ENCODE assay signal across 19 cellular contexts in the genomic region with DNA sequence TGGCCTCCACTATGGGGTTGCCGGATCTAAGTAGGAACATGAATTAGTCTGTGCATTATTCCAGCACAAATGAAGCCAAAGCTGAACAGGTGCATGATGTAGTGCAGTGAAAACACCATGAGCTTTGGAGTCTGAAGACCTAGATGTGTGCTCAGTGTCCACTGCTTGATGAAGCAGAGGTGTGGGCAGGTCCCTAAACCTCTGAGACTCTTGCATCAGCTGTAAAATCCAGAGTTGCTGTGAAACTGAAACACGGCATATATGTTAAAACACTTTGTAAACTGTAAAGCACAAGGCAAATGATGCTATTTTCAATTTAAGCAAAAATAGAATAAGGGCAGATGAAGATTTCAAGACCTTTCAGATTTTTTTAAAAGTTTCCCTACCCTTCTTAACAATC.
A peak's percentile ranks its signal among the peaks of the same experiment; 100 is the strongest.
DNase-seq lines count a peak whose midpoint lies in the region; ATAC-seq, FAIRE-seq and TF ChIP-seq lines count a peak whose summit lies in the region.
"Had no signal": no experiment of that assay in that cellular context is flagged by ENCODE, and none has a peak within 500 bp of the region (broad histone marks: within the 10 kb centered on the region; RNA-seq: fewer than 3 reads in every experiment).

No MANE protein-coding gene starts in this region.

- POLR2A ChIA-PET in activated B cell treated with CpG ODN at 0.5 μM for 24 hours (lab: Charles Lee) = no interaction called here
- POLR2A ChIA-PET in HepG2 (lab: Yijun Ruan, JAX) = no interaction called here

- no peaks in the 10 kb centered on the region for H3K36me3 Mint-ChIP-seq in activated B cell treated with CpG ODN at 0.5 μM for 24 hours (ENCODE audit: low read depth)
- H3K36me3 Mint-ChIP-seq: activated naive CD8-positive, alpha-beta T cell treated with anti-CD3 and anti-CD28 coated beads, Interleukin-2, amount 10 ng/mL, durations not matched to agents 7 days and 5 days had no signal

- no peaks in the 10 kb centered on the region for H3K79me2 ChIP-seq in HepG2 (ENCODE audit: insufficient read depth, low read length)

- H2AFZ ChIP-seq in HepG2 (ENCODE audit: low read length) = no peak overlapping the region

- H3K4me3 ChIP-seq in HepG2 (replicated peaks in 1 of 3; ENCODE audit: insufficient read depth in 1 of 3, low read depth in 2 of 3, low read length in 3 of 3) = no peak overlapping the region
- H3K4me3 ChIP-seq: cardiac muscle cell, thyroid gland had no signal

- BruUV-seq in HepG2 (replicated peaks; lab: Mats Ljungman, UMichigan) = no TSS peak

- TF ChIP-seq CTCF in activated B cell treated with CpG ODN at 0.5 μM for 24 hours (IDR thresholded peaks at IDR 0.05) = no peak
- no peak for TF ChIP-seq CTCF in HepG2 (CRISPR knock-in tag; IDR thresholded peaks at IDR 0.05)

- peak overlapping the region; percentile 69 for H3K27ac Mint-ChIP-seq in activated B cell treated with CpG ODN at 0.5 μM for 24 hours
- H3K27ac Mint-ChIP-seq: activated naive CD8-positive, alpha-beta T cell treated with anti-CD3 and anti-CD28 coated beads, Interleukin-2, amount 10 ng/mL, durations not matched to agents 7 days and 5 days had no signal

- H3K36me3 ChIP-seq in HepG2 (replicated peaks in 1 of 2; ENCODE audit: control insufficient read depth in 1 of 2, insufficient read depth in 2 of 2, low read length in 2 of 2) = no peaks in the 10 kb centered on the region
- H3K36me3 ChIP-seq: BE2C, cardiac muscle cell, thyroid gland had no signal

- no peaks in the 10 kb centered on the region for H3K27me3 ChIP-seq in HepG2 (ENCODE audit: control insufficient read depth in 1 of 2, insufficient read depth in 2 of 2, low read length in 2 of 2)
- H3K27me3 ChIP-seq: BE2C, cardiac muscle cell, thyroid gland had no signal

- TF ChIP-seq POLR2A in HepG2 (IDR thresholded peaks at IDR 0.05; ENCODE audit: insufficient read depth in 1 of 2, low read depth in 2 of 2, low read length in 2 of 2) = no peak

- H3K4me2 ChIP-seq in HepG2 (ENCODE audit: low read depth, low read length) = no peak overlapping the region

- in situ Hi-C loops in HepG2 (cut with HindIII; ENCODE audit: extremely low pct_ligation_motif_present, low pct_unique_long_range_greater_than_20kb) = no loop called here

- H3K9me3 ChIP-seq in HepG2 (ENCODE audit: low read length) = no peaks in the 10 kb centered on the region
- H3K9me3 ChIP-seq: BE2C, thyroid gland had no signal

- TF ChIP-seq RAD21 in HepG2 (CRISPR knock-in tag; IDR thresholded peaks at IDR 0.05) = no peak

- H3K9ac ChIP-seq in HepG2 (ENCODE audit: insufficient read depth, low read depth, low read length) = no peak overlapping the region

- H3K27ac ChIP-seq in HepG2 (ENCODE audit: extremely low read length, insufficient read depth, low read length) = no peak overlapping the region
- H3K27ac ChIP-seq: cardiac muscle cell, thyroid gland had no signal

- H3K9me3 Mint-ChIP-seq in activated B cell treated with CpG ODN at 0.5 μM for 24 hours = no peaks in the 10 kb centered on the region
- H3K9me3 Mint-ChIP-seq: activated naive CD8-positive, alpha-beta T cell treated with anti-CD3 and anti-CD28 coated beads, Interleukin-2, amount 10 ng/mL, durations not matched to agents 7 days and 5 days had no signal

- 13% methylated on average over 1 of the region's 2 CpGs for WGBS in HepG2 (ENCODE audit: low lambda C conversion rate)

- CTCF ChIA-PET in activated B cell treated with CpG ODN at 0.5 μM for 24 hours (lab: Charles Lee) = interaction anchor here (0.7 kb wide), 1 partner anchor 12 kb away, joined by 3 read pairs; no protein-coding TSS in a partner anchor
- CTCF ChIA-PET in HepG2 (lab: Yijun Ruan, JAX; ENCODE audit: low intra/inter-chr PET ratio, low total read pairs) = no interaction called here

- TF ChIP-seq EP300 in HepG2 (IDR thresholded peaks at IDR 0.05; ENCODE audit: low read depth in 2 of 2, low read length in 2 of 2) (no peak), HepG2 (CRISPR knock-in tag; IDR thresholded peaks at IDR 0.05; ENCODE audit: borderline replicate concordance) (no peak)

- ATAC-seq in GM19023 (IDR thresholded peaks at IDR 0.05; ENCODE audit: unreplicated experiment) (peak; percentile 62), GM21529 (IDR thresholded peaks at IDR 0.05; ENCODE audit: unreplicated experiment) (peak; percentile 88), HG03025 (IDR thresholded peaks at IDR 0.05; ENCODE audit: low FRiP score, unreplicated experiment) (peak; percentile 56), activated B cell treated with CpG ODN at 0.5 μM for 24 hours (ENCODE audit: low read depth) (no peak), HepG2 (no peak)
- ATAC-seq: HCT116 had no signal

- no peaks in the 10 kb centered on the region for H4K20me1 ChIP-seq in HepG2 (ENCODE audit: insufficient read depth, low read length)

- H3K27me3 Mint-ChIP-seq in activated B cell treated with CpG ODN at 0.5 μM for 24 hours = no peaks in the 10 kb centered on the region

- no peaks in the 10 kb centered on the region for H3K4me1 ChIP-seq in HepG2 (ENCODE audit: insufficient read depth, low read length)
- H3K4me1 ChIP-seq: thyroid gland had no signal

- FAIRE-seq in HepG2 (lab: Jason Lieb, UNC) = no peak

- H3K4me1 Mint-ChIP-seq in activated B cell treated with CpG ODN at 0.5 μM for 24 hours = peaks cover 47% of the 10 kb centered on the region
- H3K4me1 Mint-ChIP-seq: activated naive CD8-positive, alpha-beta T cell treated with anti-CD3 and anti-CD28 coated beads, Interleukin-2, amount 10 ng/mL, durations not matched to agents 7 days and 5 days had no signal

- DNase-seq in activated B cell treated with CpG ODN at 0.5 μM for 24 hours = no peak
- DNase-seq in DMS53 treated with DMSO at 0.1 percent for 48 hours (lab: John Stamatoyannopoulos, UW; ENCODE audit: unreplicated experiment) = no peak
- DNase-seq in HepG2 (ENCODE audit: low spot score) = no peak
- no peak for DNase-seq in cortex of kidney (lab: John Stamatoyannopoulos, UW)
- DNase-seq: activated CD4-positive, alpha-beta T cell treated with anti-CD3 and anti-CD28 coated beads, Interleukin-2, amount 50 U/mL, for 48 hours; activated naive CD8-positive, alpha-beta T cell treated with anti-CD3 and anti-CD28 coated beads, Interleukin-2, amount 10 ng/mL, durations not matched to agents 7 days and 5 days; activated T-cell treated with anti-CD3 and anti-CD28 coated beads, Interleukin-2, amount 50 U/mL, for 48 hours; BE2C; DMS79 treated with DMSO at 0.1 percent for 48 hours; effector CD8-positive, alpha-beta T cell; hypothalamus; NCI-H2171 treated with DMSO at 0.1 percent for 48 hours; RPMI8226; thyroid gland had no signal

- intact Hi-C loops in activated B cell treated with CpG ODN at 0.5 μM for 24 hours (cut with micrococcal nuclease) = loop anchor here (5.0 kb wide), 2 partner anchors 110 to 165 kb away; no protein-coding TSS in a partner anchor
- intact Hi-C loops in HepG2 (cut with micrococcal nuclease; ENCODE audit: unreplicated experiment) = no loop called here

- H3K4me3 Mint-ChIP-seq in activated B cell treated with CpG ODN at 0.5 μM for 24 hours = no peak overlapping the region
- H3K4me3 Mint-ChIP-seq: activated naive CD8-positive, alpha-beta T cell treated with anti-CD3 and anti-CD28 coated beads, Interleukin-2, amount 10 ng/mL, durations not matched to agents 7 days and 5 days had no signal

TF ChIP-seq in HepG2, 621 proteins besides CTCF, POLR2A, EP300 and RAD21 (continues in another document):
- TF ChIP-seq ZNF10 (CRISPR knock-in tag; IDR thresholded peaks at IDR 0.05; ENCODE audit: borderline replicate concordance, low read depth) = no peak
- TF ChIP-seq RNF2 (conservative IDR thresholded peaks at IDR 0.05; ENCODE audit: low read depth) = no peak
- no peak for TF ChIP-seq ZNF468 (CRISPR knock-in tag; IDR thresholded peaks at IDR 0.05)
- TF ChIP-seq FIP1L1 (IDR thresholded peaks at IDR 0.05; ENCODE audit: borderline replicate concordance, insufficient read depth, low read depth, low read length) = no peak
- no peak for TF ChIP-seq ZFYVE20 (CRISPR knock-in tag; IDR thresholded peaks at IDR 0.05; ENCODE audit: borderline replicate concordance, low read depth)
- TF ChIP-seq FOXA3 (CRISPR knock-in tag; IDR thresholded peaks at IDR 0.05) = no peak
- no peak for TF ChIP-seq ZNF136 (CRISPR knock-in tag; IDR thresholded peaks at IDR 0.05; ENCODE audit: low read depth)
- no peak for TF ChIP-seq ATM (IDR thresholded peaks at IDR 0.05; ENCODE audit: borderline replicate concordance)
- TF ChIP-seq, protein P1, sequence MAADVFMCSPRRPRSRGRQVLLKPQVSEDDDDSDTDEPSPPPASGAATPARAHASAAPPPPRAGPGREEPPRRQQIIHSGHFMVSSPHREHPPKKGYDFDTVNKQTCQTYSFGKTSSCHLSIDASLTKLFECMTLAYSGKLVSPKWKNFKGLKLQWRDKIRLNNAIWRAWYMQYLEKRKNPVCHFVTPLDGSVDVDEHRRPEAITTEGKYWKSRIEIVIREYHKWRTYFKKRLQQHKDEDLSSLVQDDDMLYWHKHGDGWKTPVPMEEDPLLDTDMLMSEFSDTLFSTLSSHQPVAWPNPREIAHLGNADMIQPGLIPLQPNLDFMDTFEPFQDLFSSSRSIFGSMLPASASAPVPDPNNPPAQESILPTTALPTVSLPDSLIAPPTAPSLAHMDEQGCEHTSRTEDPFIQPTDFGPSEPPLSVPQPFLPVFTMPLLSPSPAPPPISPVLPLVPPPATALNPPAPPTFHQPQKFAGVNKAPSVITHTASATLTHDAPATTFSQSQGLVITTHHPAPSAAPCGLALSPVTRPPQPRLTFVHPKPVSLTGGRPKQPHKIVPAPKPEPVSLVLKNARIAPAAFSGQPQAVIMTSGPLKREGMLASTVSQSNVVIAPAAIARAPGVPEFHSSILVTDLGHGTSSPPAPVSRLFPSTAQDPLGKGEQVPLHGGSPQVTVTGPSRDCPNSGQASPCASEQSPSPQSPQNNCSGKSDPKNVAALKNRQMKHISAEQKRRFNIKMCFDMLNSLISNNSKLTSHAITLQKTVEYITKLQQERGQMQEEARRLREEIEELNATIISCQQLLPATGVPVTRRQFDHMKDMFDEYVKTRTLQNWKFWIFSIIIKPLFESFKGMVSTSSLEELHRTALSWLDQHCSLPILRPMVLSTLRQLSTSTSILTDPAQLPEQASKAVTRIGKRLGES (CRISPR knock-in tag; IDR thresholded peaks at IDR 0.05; ENCODE audit: borderline replicate concordance) = no peak
- TF ChIP-seq ZMYM2 (CRISPR knock-in tag; IDR thresholded peaks at IDR 0.05) = no peak
- TF ChIP-seq EEA1 (CRISPR knock-in tag; IDR thresholded peaks at IDR 0.05; ENCODE audit: borderline replicate concordance) = no peak
- TF ChIP-seq TOE1 (CRISPR knock-in tag; IDR thresholded peaks at IDR 0.05) = no peak
- no peak for TF ChIP-seq ZNF30 (CRISPR knock-in tag; IDR thresholded peaks at IDR 0.05)
- TF ChIP-seq, protein P2, sequence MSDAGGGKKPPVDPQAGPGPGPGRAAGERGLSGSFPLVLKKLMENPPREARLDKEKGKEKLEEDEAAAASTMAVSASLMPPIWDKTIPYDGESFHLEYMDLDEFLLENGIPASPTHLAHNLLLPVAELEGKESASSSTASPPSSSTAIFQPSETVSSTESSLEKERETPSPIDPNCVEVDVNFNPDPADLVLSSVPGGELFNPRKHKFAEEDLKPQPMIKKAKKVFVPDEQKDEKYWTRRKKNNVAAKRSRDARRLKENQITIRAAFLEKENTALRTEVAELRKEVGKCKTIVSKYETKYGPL (CRISPR knock-in tag; IDR thresholded peaks at IDR 0.05) = no peak
- TF ChIP-seq ZNF383 (CRISPR knock-in tag; IDR thresholded peaks at IDR 0.05; ENCODE audit: borderline replicate concordance) = no peak

Comparison
In these comparisons a context has a peak if more than half of its experiments do, and no peak if none do; other contexts are left out.
1. ATAC-seq: peak in GM19023 (single experiment), GM21529 (single experiment) and HG03025 (single experiment); none in activated B cell treated with CpG ODN at 0.5 μM for 24 hours (single experiment) and HepG2 (single experiment).